ENCODE assay signal across 19 cellular contexts in genomic region chr1:170310931-170311330, GRCh38.
DNase-seq lines count a peak whose midpoint lies in the region; ATAC-seq, FAIRE-seq and TF ChIP-seq lines count a peak whose summit lies in the region.
"Had no signal": no experiment of that assay in that cellular context is flagged by ENCODE, and none has a peak within 500 bp of the region (broad histone marks: within the 10 kb centered on the region; RNA-seq: fewer than 3 reads in every experiment).

No MANE protein-coding gene starts in this region.

- in situ Hi-C loops in brain microvascular endothelial cell (cut with HindIII; ENCODE audit: low pct_ligation_motif_present, low sequenced_read_pairs) = no loop called here

- H3K4me3 ChIP-seq in brain microvascular endothelial cell (ENCODE audit: low read depth, low read length) = no peak overlapping the region
- no peak overlapping the region for H3K4me3 ChIP-seq in fibroblast of mammary gland (ENCODE audit: control insufficient read depth, low read depth, low read length)
- H3K4me3 ChIP-seq in skin epidermis = no peak overlapping the region
- H3K4me3 ChIP-seq: A549, K562, SJCRH30 had no signal

- TF ChIP-seq POLR2A in GM12891 (IDR thresholded peaks at IDR 0.05; ENCODE audit: low read depth, low read length) = no peak

- peak; percentile 40 for DNase-seq in EH (ENCODE audit: low read depth)
- no peak for DNase-seq in brain microvascular endothelial cell
- DNase-seq in fibroblast of mammary gland (ENCODE audit: low read depth) = peak; percentile 79
- no peak for DNase-seq in GM12891 (ENCODE audit: insufficient read length, low spot score)
- no peak for DNase-seq in MV-4-11 (lab: John Stamatoyannopoulos, UW)
- DNase-seq: DMS 273 treated with DMSO at 0.1 percent for 48 hours, EL, HCEC 1CT, NCI-H1436, NCI-H2029, NCI-H2171 treated with DMSO at 0.1 percent for 48 hours, NCI-H446 treated with DMSO at 0.1 percent for 48 hours, SJCRH30 had no signal

- H3K27ac ChIP-seq in brain microvascular endothelial cell (peak overlapping the region; percentile 84), skin epidermis (peak overlapping the region in 15 of 21 experiments; percentile 3 to 91 (median 61))
- H3K27ac ChIP-seq: A549, C4-2B, SJCRH30 had no signal

- TF ChIP-seq CTCF in brain microvascular endothelial cell (IDR thresholded peaks at IDR 0.05; ENCODE audit: low read depth, low read length, missing control alignments) (no peak), fibroblast of mammary gland (conservative IDR thresholded peaks at IDR 0.05; ENCODE audit: control insufficient read depth, insufficient read depth, low read depth, low read length) (no peak)

- H3K27me3 ChIP-seq in brain microvascular endothelial cell (replicated peaks) = no peaks in the 10 kb centered on the region
- H3K27me3 ChIP-seq: SJCRH30 had no signal

- no peaks in the 10 kb centered on the region for H3K36me3 ChIP-seq in brain microvascular endothelial cell (replicated peaks)
- H3K36me3 ChIP-seq: SJCRH30 had no signal

- no peak for FAIRE-seq in GM12891 (lab: Jason Lieb, UNC)
- FAIRE-seq: A549, K562 had no signal

- ATAC-seq in GM19328 (IDR thresholded peaks at IDR 0.05; ENCODE audit: unreplicated experiment) (no peak), GM18502 (IDR thresholded peaks at IDR 0.05; ENCODE audit: poor library complexity, unreplicated experiment) (no peak)
- ATAC-seq: A549, K562 had no signal

TF ChIP-seq in GM12891, 5 proteins besides CTCF, POLR2A, EP300 and RAD21:
- TF ChIP-seq TAF1 (IDR thresholded peaks at IDR 0.05; ENCODE audit: low read depth, low read length) (no peak), POLR2AphosphoS5 (IDR thresholded peaks at IDR 0.05; ENCODE audit: low read depth, low read length) (no peak), SPI1 (IDR thresholded peaks at IDR 0.05; ENCODE audit: low read depth, low read length) (no peak), POU2F2 (IDR thresholded peaks at IDR 0.05; ENCODE audit: low read depth, low read length) (no peak), PAX5 (IDR thresholded peaks at IDR 0.05; ENCODE audit: insufficient read depth, low read length, severe bottlenecking) (no peak)

Comparison
In these comparisons a context has a peak if more than half of its experiments do, and no peak if none do; other contexts are left out.
1. DNase-seq: peak in EH (single experiment) and fibroblast of mammary gland (single experiment); none in brain microvascular endothelial cell (single experiment), GM12891 (single experiment) and MV-4-11 (single experiment).